In the genomic region with DNA sequence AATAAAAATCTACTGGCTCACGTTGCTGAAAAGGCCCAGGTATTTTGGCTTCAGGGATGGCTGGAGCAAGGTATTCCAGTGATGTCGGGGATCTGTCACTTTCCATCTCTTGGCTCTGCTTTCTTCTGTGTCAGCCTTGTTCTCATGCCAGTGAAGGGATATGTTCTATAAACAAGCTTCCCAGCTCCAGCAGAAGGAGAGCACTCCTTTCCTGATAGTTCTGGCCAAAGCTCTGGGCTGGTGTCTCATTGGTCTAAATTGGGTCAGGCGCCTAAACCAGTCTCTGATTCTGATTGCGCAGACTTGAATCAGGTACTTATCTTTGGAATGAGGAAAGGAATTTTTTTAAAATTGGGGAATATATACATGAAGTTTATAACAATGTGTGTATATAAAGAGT, we compare ENCODE assay signal across 14 cellular contexts. TPM values are rescaled to one million over a fixed set of nuclear protein-coding genes. Genes with fewer than 3 reads are reported as not detected.
DNase-seq lines count a peak whose midpoint lies in the region; ATAC-seq, FAIRE-seq and TF ChIP-seq lines count a peak whose summit lies in the region.
"Had no signal": no experiment of that assay in that cellular context is flagged by ENCODE, and none has a peak within 500 bp of the region (broad histone marks: within the 10 kb centered on the region; RNA-seq: fewer than 3 reads in every experiment).

No MANE protein-coding gene starts in this region.

- POLR2A ChIA-PET in MCF 10A (lab: Yijun Ruan, JAX) = no interaction called here

- H3K4me3 Mint-ChIP-seq in MCF 10A (ENCODE audit: unreplicated experiment) = no peak overlapping the region

- ATAC-seq in left ventricle myocardium superior = peak; percentile 70

- H3K4me3 ChIP-seq in rectal smooth muscle tissue (ENCODE audit: low read length) = no peak overlapping the region

- peak overlapping the region; percentile 72 for H3K27ac Mint-ChIP-seq in MCF 10A (ENCODE audit: low read depth, unreplicated experiment)

- H3K9ac ChIP-seq in rectal smooth muscle tissue (ENCODE audit: low read length) = no peak overlapping the region

- H3K27me3 ChIP-seq in rectal smooth muscle tissue (ENCODE audit: control insufficient read depth, insufficient read depth, low read length) = no peaks in the 10 kb centered on the region

- H3K27me3 Mint-ChIP-seq in MCF 10A (ENCODE audit: insufficient read depth, unreplicated experiment) = no peaks in the 10 kb centered on the region

- no peak for TF ChIP-seq CTCF in MCF 10A (IDR thresholded peaks at IDR 0.05; ENCODE audit: unreplicated experiment)

- TF ChIP-seq POLR2A in GM12892 (IDR thresholded peaks at IDR 0.05; ENCODE audit: low read depth, low read length) = no peak

- intact Hi-C loops in MCF 10A (cut with micrococcal nuclease) (no loop called here), left ventricle myocardium superior (cut with micrococcal nuclease) (no loop called here)

- H3K36me3 Mint-ChIP-seq in MCF 10A (ENCODE audit: insufficient read depth, unreplicated experiment) = no peaks in the 10 kb centered on the region

- H3K9me3 Mint-ChIP-seq in MCF 10A (ENCODE audit: unreplicated experiment) = no peaks in the 10 kb centered on the region

- FAIRE-seq in GM12892 (lab: Jason Lieb, UNC) = no peak
- FAIRE-seq: urothelium cell line had no signal

- peak overlapping the region; percentile 25 for H3K27ac ChIP-seq in rectal smooth muscle tissue (ENCODE audit: low read depth, low read length)

- H3K4me1 ChIP-seq in rectal smooth muscle tissue (ENCODE audit: control insufficient read depth, insufficient read depth, low read length) = peaks cover 34% of the 10 kb centered on the region

- CTCF ChIA-PET in MCF 10A (lab: Yijun Ruan, JAX) = no interaction called here

- H3K36me3 ChIP-seq in rectal smooth muscle tissue (ENCODE audit: control insufficient read depth, insufficient read depth, low read length) = no peaks in the 10 kb centered on the region

- BruUV-seq in MCF 10A (replicated peaks; lab: Mats Ljungman, UMichigan) = TSS peak; percentile 10

- peaks cover 51% of the 10 kb centered on the region for H3K4me1 Mint-ChIP-seq in MCF 10A (ENCODE audit: insufficient read depth, unreplicated experiment)

- DNase-seq in EH (ENCODE audit: low read depth) = peak; percentile 32
- no peak for DNase-seq in MCF 10A (ENCODE audit: unreplicated experiment)
- no peak for DNase-seq in left ventricle myocardium superior
- no peak for DNase-seq in GM12892 (ENCODE audit: insufficient read length)
- no peak for DNase-seq in NCI-H1105 (lab: John Stamatoyannopoulos, UW)
- no peak for DNase-seq in NCI-H1436 treated with DMSO at 0.1 percent for 48 hours (lab: John Stamatoyannopoulos, UW)
- no peak for DNase-seq in GOT3 (lab: John Stamatoyannopoulos, UW)
- DNase-seq: activated CD4-positive, alpha-beta T cell treated with anti-CD3 and anti-CD28 coated beads, Interleukin-2, amount 10 ng/mL, durations not matched to agents 24 days and 14 days; DMS 273 treated with DMSO at 0.1 percent for 48 hours; hippocampal formation; KG1; NCI-H2081 had no signal

RNA-seq across cellular contexts. Expression of a gene that starts 5.1 kb away (rescaled TPM):
- 9.0 and 9.6 TPM in 2 replicates for total RNA-seq in MCF 10A (2022)
- 4.3 TPM for total RNA-seq in left ventricle myocardium superior
- 3.1 TPM for polyA plus RNA-seq in GM12892 (2012; ENCODE audit: missing spikeins)

RNA-seq across cellular contexts. Expression of a gene that starts 37.8 kb away (rescaled TPM):
- total RNA-seq in MCF 10A (2022) (28.0 and 33.5 TPM in 2 replicates), left ventricle myocardium superior (15.1 TPM)
- polyA plus RNA-seq in GM12892 (2012; ENCODE audit: missing spikeins) = 21.3 TPM
